10 cellular contexts compared by ENCODE assay signal in the genomic region with DNA sequence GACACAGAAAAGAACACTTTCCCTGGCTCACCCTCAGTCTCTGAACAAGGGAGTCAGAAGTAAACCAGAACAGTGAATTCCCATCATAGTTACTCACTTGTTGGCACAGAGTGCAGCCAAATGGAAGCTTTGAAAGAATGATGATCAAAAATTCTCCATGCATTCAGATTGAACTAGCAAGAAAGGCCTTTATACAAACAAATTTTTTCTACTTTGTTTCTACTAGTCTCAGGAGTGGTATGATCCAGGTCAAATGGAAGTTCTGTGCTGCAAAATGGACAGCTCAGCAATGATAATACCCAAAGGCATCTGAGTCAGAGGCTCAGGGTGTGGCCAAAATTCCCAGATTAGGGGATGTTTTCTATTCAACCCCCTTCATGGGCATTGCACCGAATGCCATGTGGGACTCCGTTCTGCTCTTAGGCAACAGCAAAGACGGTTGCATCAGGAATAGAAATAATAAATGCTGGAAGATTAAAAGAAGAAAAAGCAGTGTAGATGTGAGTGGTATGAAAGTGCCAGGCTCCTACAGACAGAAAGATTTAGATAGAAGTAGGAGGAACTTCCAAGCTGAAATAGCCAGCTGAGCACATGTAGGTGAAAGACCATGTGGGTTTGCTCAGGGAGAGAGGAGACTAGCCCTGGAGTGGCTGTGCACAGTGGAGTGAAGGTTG. TPM values are rescaled to one million over a fixed set of nuclear protein-coding genes. Genes with fewer than 3 reads are reported as not detected.
A peak's percentile ranks its signal among the peaks of the same experiment; 100 is the strongest.
DNase-seq lines count a peak whose midpoint lies in the region; ATAC-seq and TF ChIP-seq lines count a peak whose summit lies in the region.
"Had no signal": no experiment of that assay in that cellular context is flagged by ENCODE, and none has a peak within 500 bp of the region (broad histone marks: within the 10 kb centered on the region; RNA-seq: fewer than 3 reads in every experiment).

No MANE protein-coding gene starts in this region.

- no peaks in the 10 kb centered on the region for H3K36me3 Mint-ChIP-seq in glutamatergic neuron (ENCODE audit: unreplicated experiment)

- intact Hi-C loops in left lung (cut with DNase I) (no loop called here), tibial artery (cut with DNase I; ENCODE audit: low total_unique reads) (no loop called here)

- H3K9me3 Mint-ChIP-seq in glutamatergic neuron (ENCODE audit: unreplicated experiment): no peaks in the 10 kb centered on the region
- H3K9me3 Mint-ChIP-seq: activated T-helper 1 cell treated with anti-CD3 and anti-CD28 coated beads, Interleukin-12 subunit alpha, Interleukin-12 subunit beta, Interleukin-2, Interleukin-4 antibody, amounts not matched to agents 30 ng/mL and 10 ng/mL and 1 ng/mL, durations not matched to agents 14 hours and 24 hours and 36 hours had no signal

- peak; percentile 51 for ATAC-seq in left lung
- ATAC-seq in HG03342 (IDR thresholded peaks at IDR 0.05; ENCODE audit: unreplicated experiment): no peak
- no peak for ATAC-seq in HG02610 (IDR thresholded peaks at IDR 0.05; ENCODE audit: unreplicated experiment)

- peaks cover 0 to 8% of the 10 kb centered on the region in 2 donors for H3K4me1 ChIP-seq in left lung
- H3K4me1 ChIP-seq in tibial artery: peaks cover 0 to 71% (median 53%) of the 10 kb centered on the region in 4 donors

- no peaks in the 10 kb centered on the region for H3K27me3 Mint-ChIP-seq in glutamatergic neuron (ENCODE audit: unreplicated experiment)

- H3K9me3 ChIP-seq in left lung (no peaks in the 10 kb centered on the region), tibial artery (no peaks in the 10 kb centered on the region)

- no peaks in the 10 kb centered on the region for H3K27me3 ChIP-seq in left lung
- no peaks in the 10 kb centered on the region for H3K27me3 ChIP-seq in tibial artery

- H3K36me3 ChIP-seq in left lung (no peaks in the 10 kb centered on the region), tibial artery (no peaks in the 10 kb centered on the region)

- peak overlapping the region in 1 of 2 donors; percentile 53 for H3K27ac ChIP-seq in left lung
- H3K27ac ChIP-seq in tibial artery: peak overlapping the region; percentile 83 to 91

- H3K4me3 ChIP-seq in cardiac fibroblast (replicated peaks in 1 of 2; ENCODE audit: low read depth in 2 of 2, low read length in 2 of 2) (peak overlapping the region in 1 of 2 donors; percentile 31), left lung (no peak overlapping the region), tibial artery (peak overlapping the region in 1 of 2 donors; percentile 4)

- peaks cover 15% of the 10 kb centered on the region for H3K4me1 Mint-ChIP-seq in glutamatergic neuron (ENCODE audit: low read depth, unreplicated experiment)

- H3K27ac Mint-ChIP-seq in glutamatergic neuron (ENCODE audit: unreplicated experiment): no peak overlapping the region
- H3K27ac Mint-ChIP-seq: activated T-helper 1 cell treated with anti-CD3 and anti-CD28 coated beads, Interleukin-12 subunit alpha, Interleukin-12 subunit beta, Interleukin-2, Interleukin-4 antibody, amounts not matched to agents 30 ng/mL and 10 ng/mL and 1 ng/mL, durations not matched to agents 14 hours and 24 hours and 36 hours had no signal

- DNase-seq in HPDE6-E6E7 (ENCODE audit: extremely low spot score) (peak; percentile 50), cardiac fibroblast (ENCODE audit: low read depth in 2 of 2) (peak; percentile 94 to 95), left lung (no peak), tibial artery (peak; percentile 72 to 82), OCI-M1 (lab: John Stamatoyannopoulos, UW) (no peak), glutamatergic neuron (no peak)
- DNase-seq: T-helper 1 cell had no signal

- H3K4me3 Mint-ChIP-seq in glutamatergic neuron (ENCODE audit: unreplicated experiment): no peak overlapping the region
- H3K4me3 Mint-ChIP-seq: activated T-helper 1 cell treated with anti-CD3 and anti-CD28 coated beads, Interleukin-12 subunit alpha, Interleukin-12 subunit beta, Interleukin-2, Interleukin-4 antibody, amounts not matched to agents 30 ng/mL and 10 ng/mL and 1 ng/mL, durations not matched to agents 14 hours and 24 hours and 36 hours had no signal

- TF ChIP-seq CTCF in cardiac fibroblast (IDR thresholded peaks at IDR 0.05; ENCODE audit: low read depth, low read length): no peak
- no peak for TF ChIP-seq CTCF in left lung (IDR thresholded peaks at IDR 0.05)
- TF ChIP-seq CTCF in tibial artery (IDR thresholded peaks at IDR 0.05): no peak
- no peak for TF ChIP-seq CTCF in glutamatergic neuron (IDR thresholded peaks at IDR 0.05; ENCODE audit: partially characterized antibody, unreplicated experiment)

RNA-seq across cellular contexts. Expression of a gene that starts 24.0 kb away (rescaled TPM):
- 10 to 100 TPM in 1 of 2 donors, 1 to 10 TPM in 1; 2.1 to 27.5 TPM for total RNA-seq in left lung
- not detected for total RNA-seq in glutamatergic neuron (ENCODE audit: unreplicated experiment)
- total RNA-seq: activated T-helper 1 cell treated with anti-CD3 and anti-CD28 coated beads, Interleukin-12 subunit alpha, Interleukin-12 subunit beta, Interleukin-2, Interleukin-4 antibody, amounts not matched to agents 30 ng/mL and 10 ng/mL and 1 ng/mL, durations not matched to agents 14 hours and 24 hours and 36 hours had no signal

RNA-seq across cellular contexts. Expression of a gene that starts 29.5 kb away (rescaled TPM):
- total RNA-seq in left lung: 10 to 100 TPM in 1 of 2 donors, 1 to 10 TPM in 1; 3.8 to 20.2 TPM
- total RNA-seq in glutamatergic neuron (ENCODE audit: unreplicated experiment): 0.20 TPM
- total RNA-seq: activated T-helper 1 cell treated with anti-CD3 and anti-CD28 coated beads, Interleukin-12 subunit alpha, Interleukin-12 subunit beta, Interleukin-2, Interleukin-4 antibody, amounts not matched to agents 30 ng/mL and 10 ng/mL and 1 ng/mL, durations not matched to agents 14 hours and 24 hours and 36 hours had no signal

Comparison
In these comparisons a context has a peak if more than half of its experiments do, and no peak if none do; other contexts are left out.
1. DNase-seq: peak in HPDE6-E6E7 (single experiment), cardiac fibroblast (2 of 2) and tibial artery (2 of 2); none in left lung (0 of 2), OCI-M1 (single experiment) and glutamatergic neuron (single experiment).